1 cellular context compared by ENCODE assay signal in the genomic region with DNA sequence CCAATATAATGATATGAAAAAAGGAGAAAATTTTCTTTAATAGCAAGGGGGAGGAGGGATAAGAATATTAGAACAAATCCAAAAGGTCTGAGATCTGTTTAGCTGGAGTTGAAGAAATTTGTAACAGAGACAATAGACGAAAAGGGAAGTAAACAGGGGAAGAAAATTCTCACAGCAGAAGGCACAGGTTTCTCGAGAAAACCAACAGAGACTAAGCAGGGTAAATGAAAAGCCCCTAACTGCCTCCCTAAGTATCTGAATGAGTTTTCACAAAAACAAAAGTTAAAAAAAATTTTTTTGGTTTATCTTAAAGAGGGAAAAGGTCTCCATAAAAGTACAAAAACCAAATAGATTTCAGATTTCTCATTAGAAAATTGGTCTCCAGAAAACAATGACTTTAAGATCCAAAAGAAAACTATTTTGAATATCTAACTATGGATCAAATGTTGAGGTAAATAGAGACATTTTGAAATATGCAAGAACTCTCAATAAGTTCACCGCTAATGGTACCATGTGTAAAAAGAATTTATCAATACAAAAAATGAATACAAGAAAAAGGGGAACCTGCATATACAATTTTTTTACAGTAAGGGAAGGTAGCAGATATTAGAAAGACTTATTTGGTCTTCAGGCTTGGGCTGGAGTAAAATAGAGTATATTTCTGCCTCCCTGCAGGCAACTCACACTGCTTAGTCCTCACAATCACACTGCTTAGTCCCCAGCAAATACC.
TF ChIP-seq lines count a peak whose summit lies in the region.

No MANE protein-coding gene starts in this region.

TF ChIP-seq in HepG2, 621 proteins besides CTCF, POLR2A, EP300 and RAD21 (continued from another document):
- TF ChIP-seq ZBTB37 (CRISPR knock-in tag; IDR thresholded peaks at IDR 0.05), result no peak
- no peak for TF ChIP-seq RXRA (CRISPR knock-in tag; IDR thresholded peaks at IDR 0.05)
- no peak for TF ChIP-seq NFIB (CRISPR knock-in tag; IDR thresholded peaks at IDR 0.05; ENCODE audit: borderline replicate concordance)
- TF ChIP-seq ZNF124 (CRISPR knock-in tag; IDR thresholded peaks at IDR 0.05), result no peak
- TF ChIP-seq MBNL3 (CRISPR knock-in tag; conservative IDR thresholded peaks at IDR 0.05), result no peak
